8 cellular contexts compared by ENCODE assay signal in genomic region chr3:99637381-99638111, GRCh38. TPM values are rescaled to one million over a fixed set of nuclear protein-coding genes. Genes with fewer than 3 reads are reported as not detected.
DNase-seq lines count a peak whose midpoint lies in the region; ATAC-seq and TF ChIP-seq lines count a peak whose summit lies in the region.

No MANE protein-coding gene starts in this region.

- no peaks in the 10 kb centered on the region for H3K79me2 ChIP-seq in PC-9 (ENCODE audit: low read depth)

- no peak for DNase-seq in CD8-positive, alpha-beta T cell
- DNase-seq in PC-9 (peak; percentile 37 to 60), NCI-H774 (lab: John Stamatoyannopoulos, UW) (no peak)
- DNase-seq in stimulated activated CD8-positive, alpha-beta memory T cell treated with anti-CD3 and anti-CD28 coated beads, Interleukin-4, amount 100 ng/mL, for 48 hours = no peak

- peak overlapping the region; percentile 82 for H3K4me2 ChIP-seq in PC-9

- ATAC-seq in CD8-positive, alpha-beta T cell = no peak
- no peak for ATAC-seq in HG02571 (IDR thresholded peaks at IDR 0.05; ENCODE audit: unreplicated experiment)
- no peak for ATAC-seq in GM18511 (IDR thresholded peaks at IDR 0.05; ENCODE audit: unreplicated experiment)

- H3K9me3 ChIP-seq in CD8-positive, alpha-beta T cell (ENCODE audit: low read length) = no peaks in the 10 kb centered on the region
- H3K9me3 ChIP-seq in PC-9 (ENCODE audit: insufficient read depth, low read depth) = no peaks in the 10 kb centered on the region
- H3K9me3 ChIP-seq in esophagus (ENCODE audit: control insufficient read depth in 2 of 2, insufficient read depth in 1 of 2, low read depth in 1 of 2, low read length in 1 of 2) = no peaks in the 10 kb centered on the region

- no peaks in the 10 kb centered on the region for H4K20me1 ChIP-seq in PC-9 (ENCODE audit: insufficient read depth)

- peaks cover 5% of the 10 kb centered on the region for H3K27me3 ChIP-seq in CD8-positive, alpha-beta T cell (ENCODE audit: insufficient read depth, low read length)
- H3K27me3 ChIP-seq in PC-9 (ENCODE audit: insufficient read depth, low read depth) = peaks cover 6% of the 10 kb centered on the region; the same call in 1 of the 2 replicates
- H3K27me3 ChIP-seq in esophagus (ENCODE audit: control insufficient read depth in 1 of 2, insufficient read depth in 2 of 2, low read length in 2 of 2) = no peaks in the 10 kb centered on the region

- H3K36me3 Mint-ChIP-seq in CD8-positive, alpha-beta T cell = no peaks in the 10 kb centered on the region
- no peaks in the 10 kb centered on the region for H3K36me3 Mint-ChIP-seq in nephron (ENCODE audit: low read depth)

- peaks cover 64% of the 10 kb centered on the region for H3K27me3 Mint-ChIP-seq in CD8-positive, alpha-beta T cell (ENCODE audit: low read depth)
- H3K27me3 Mint-ChIP-seq in nephron (ENCODE audit: low read depth) = peaks cover 94% of the 10 kb centered on the region

- intact Hi-C loops in CD8-positive, alpha-beta T cell (cut with DNase I, micrococcal nuclease) = no loop called here
- intact Hi-C loops in PC-9 (cut with micrococcal nuclease; ENCODE audit: unreplicated experiment) = loop anchor here (2.0 to 5.0 kb wide), 4 partner anchors 23 to 139 kb away; no protein-coding TSS in a partner anchor

- CTCF ChIA-PET in CD8-positive, alpha-beta T cell (lab: Charles Lee) = no interaction called here
- CTCF ChIA-PET in PC-9 (lab: Charles Lee) = interaction anchor here (0.5 to 1.3 kb wide), 4 partner anchors 47 to 152 kb away, joined by 4 to 22 read pairs (median 8); no protein-coding TSS in a partner anchor

- peak overlapping the region; percentile 71 for H2AFZ ChIP-seq in PC-9

- no peaks in the 10 kb centered on the region for H3K9me2 ChIP-seq in PC-9 (ENCODE audit: insufficient read depth)

- H3K4me3 Mint-ChIP-seq in CD8-positive, alpha-beta T cell = peak overlapping the region; percentile 42
- peak overlapping the region; percentile 82 to 90 (median 86) for H3K4me3 Mint-ChIP-seq in nephron

- 1 to 2% methylated on average over 22 of the region's 22 CpGs for WGBS in esophagus, 2 donors

- no peaks in the 10 kb centered on the region for H3K9me3 Mint-ChIP-seq in CD8-positive, alpha-beta T cell
- H3K9me3 Mint-ChIP-seq in nephron = no peaks in the 10 kb centered on the region

- H3K4me1 ChIP-seq in CD8-positive, alpha-beta T cell (ENCODE audit: insufficient read depth, low read length) = no peaks in the 10 kb centered on the region
- peaks cover 19% of the 10 kb centered on the region for H3K4me1 ChIP-seq in PC-9 (replicated peaks; ENCODE audit: insufficient read depth)
- H3K4me1 ChIP-seq in esophagus (ENCODE audit: control insufficient read depth in 2 of 2, insufficient read depth in 2 of 2, low read length in 1 of 2) = peaks cover 0 to 2% of the 10 kb centered on the region in 2 donors

- peaks cover 12% of the 10 kb centered on the region for H3F3A ChIP-seq in PC-9 (ENCODE audit: insufficient read depth, low read depth)

- H3K27ac Mint-ChIP-seq in CD8-positive, alpha-beta T cell = no peak overlapping the region
- peak overlapping the region; percentile 26 to 41 (median 26) for H3K27ac Mint-ChIP-seq in nephron

- no peaks in the 10 kb centered on the region for H3K36me3 ChIP-seq in CD8-positive, alpha-beta T cell (ENCODE audit: insufficient read depth, low read length)
- no peaks in the 10 kb centered on the region for H3K36me3 ChIP-seq in PC-9 (ENCODE audit: low read depth)
- no peaks in the 10 kb centered on the region for H3K36me3 ChIP-seq in esophagus (ENCODE audit: control insufficient read depth in 2 of 2, insufficient read depth in 2 of 2, low read length in 1 of 2)

- TSS peak; percentile 79 for BruUV-seq in PC-9 (replicated peaks; lab: Mats Ljungman, UMichigan)

- POLR2A ChIA-PET in CD8-positive, alpha-beta T cell (lab: Charles Lee) = no interaction called here
- POLR2A ChIA-PET in PC-9 (lab: Charles Lee; ENCODE audit: unreplicated experiment) = interaction anchor here (0.6 to 0.7 kb wide), 6 partner anchors 18 to 536 kb away, joined by 3 to 16 read pairs (median 4); no protein-coding TSS in a partner anchor

- no peak for TF ChIP-seq CTCF in CD8-positive, alpha-beta T cell (IDR thresholded peaks at IDR 0.05)
- TF ChIP-seq CTCF in PC-9 (conservative IDR thresholded peaks at IDR 0.05) (no peak; the same call in 1 of the 2 replicates), nephron (IDR thresholded peaks at IDR 0.05; ENCODE audit: unreplicated experiment in 3 of 3) (no peak)

- H3K27ac ChIP-seq in CD8-positive, alpha-beta T cell (ENCODE audit: low read depth, low read length) = no peak overlapping the region
- H3K27ac ChIP-seq in PC-9 = peak overlapping the region; percentile 35
- H3K27ac ChIP-seq in esophagus (ENCODE audit: low read depth in 2 of 2, low read length in 1 of 2) = peak overlapping the region; percentile 62 to 72

- H3K4me1 Mint-ChIP-seq in CD8-positive, alpha-beta T cell (ENCODE audit: low read depth) = peaks cover 17% of the 10 kb centered on the region
- peaks cover 16% of the 10 kb centered on the region for H3K4me1 Mint-ChIP-seq in nephron

- no peak overlapping the region for H3K4me3 ChIP-seq in CD8-positive, alpha-beta T cell (ENCODE audit: low read depth, low read length)
- H3K4me3 ChIP-seq in PC-9 = peak overlapping the region; percentile 48
- H3K4me3 ChIP-seq in esophagus (ENCODE audit: low read depth in 1 of 2, low read length in 2 of 2) = peak overlapping the region; percentile 42 to 49

RNA-seq across cellular contexts. Expression of gene COL8A1, which starts 0.8 kb away (rescaled TPM):
- not detected for total RNA-seq in CD8-positive, alpha-beta T cell
- 6.6 and 8.1 TPM in 2 replicates for total RNA-seq in PC-9 (2021)
- 1 to 10 TPM in 1 of 2 donors, under 1 TPM in 1; 0.84 to 1.4 TPM for polyA plus RNA-seq in esophagus

Comparison
In these comparisons a context has a peak if more than half of its experiments do, and no peak if none do; other contexts are left out.
1. DNase-seq: peak in PC-9 (2 of 2); none in CD8-positive, alpha-beta T cell (0 of 7), NCI-H774 (single experiment) and stimulated activated CD8-positive, alpha-beta memory T cell treated with anti-CD3 and anti-CD28 coated beads, Interleukin-4, amount 100 ng/mL, for 48 hours (single experiment).